In the genomic region with DNA sequence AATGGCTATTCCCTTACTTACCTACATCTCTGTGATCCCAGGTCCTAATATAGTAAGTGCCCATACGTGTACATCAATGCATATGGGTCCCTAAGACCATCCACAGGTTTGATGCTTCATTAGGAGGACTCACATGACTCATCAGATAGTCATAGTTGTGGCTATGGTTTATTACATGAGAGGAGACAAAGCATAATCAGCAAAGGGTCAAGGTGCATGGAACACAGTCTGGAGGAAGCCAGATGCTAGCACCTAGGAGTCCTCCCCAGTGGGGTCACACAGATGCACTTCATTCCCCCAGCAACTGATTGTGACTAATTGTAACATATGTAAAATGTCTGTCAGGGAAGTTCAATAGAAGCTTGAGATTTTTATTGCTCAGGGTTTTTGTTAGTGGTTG, we compare ENCODE assay signal across 16 cellular contexts. TPM values are rescaled to one million over a fixed set of nuclear protein-coding genes. Genes with fewer than 3 reads are reported as not detected.
A peak's percentile ranks its signal among the peaks of the same experiment; 100 is the strongest.
DNase-seq lines count a peak whose midpoint lies in the region; ATAC-seq and TF ChIP-seq lines count a peak whose summit lies in the region.
"Had no signal": no experiment of that assay in that cellular context is flagged by ENCODE, and none has a peak within 500 bp of the region (broad histone marks: within the 10 kb centered on the region; RNA-seq: fewer than 3 reads in every experiment).

No MANE protein-coding gene starts in this region.

- no peak overlapping the region for H3K9ac ChIP-seq in IMR-90 (ENCODE audit: low read depth, low read length)
- H3K9ac ChIP-seq in Karpas-422 (ENCODE audit: low read length) = no peak overlapping the region

- peaks cover 46% of the 10 kb centered on the region for H3K36me3 Mint-ChIP-seq in activated T-cell treated with anti-CD3 and anti-CD28 coated beads, Interleukin-2, amount 50 U/mL, for 4 hours (ENCODE audit: insufficient read depth)

- H4K91ac ChIP-seq in IMR-90 (ENCODE audit: insufficient read depth, low read depth, low read length) = no peak overlapping the region

- no peaks in the 10 kb centered on the region for H3K79me2 ChIP-seq in Karpas-422 (ENCODE audit: low read length)

- H2BK20ac ChIP-seq in IMR-90 (ENCODE audit: low read depth, low read length) = no peak overlapping the region

- no peak overlapping the region for H4K8ac ChIP-seq in IMR-90 (ENCODE audit: low read depth in 2 of 2, low read length in 2 of 2)

- H2AK9ac ChIP-seq in IMR-90 (replicated peaks; ENCODE audit: low read depth, low read length, poor library complexity) = no peak overlapping the region

- intact Hi-C loops in IMR-90 (cut with micrococcal nuclease) = no loop called here

- no peak for TF ChIP-seq RAD21 in IMR-90 (IDR thresholded peaks at IDR 0.05; ENCODE audit: low read length)

- POLR2A ChIA-PET in IMR-90 (lab: Charles Lee; ENCODE audit: unreplicated experiment) = no interaction called here

- no peak overlapping the region for H2AK5ac ChIP-seq in IMR-90 (ENCODE audit: low read depth, low read length)

- dilution Hi-C loops in IMR-90 (cut with HindIII; ENCODE audit: low sequenced_read_pairs, unreplicated experiment) = no loop called here

- no peak overlapping the region for H3K4me2 ChIP-seq in IMR-90 (ENCODE audit: low read depth, low read length)
- no peak overlapping the region for H3K4me2 ChIP-seq in Karpas-422 (ENCODE audit: low read depth, low read length, poor library complexity, severe bottlenecking)

- no TSS peak for BruUV-seq in IMR-90 (replicated peaks; lab: Mats Ljungman, UMichigan)

- H3K18ac ChIP-seq in IMR-90 (ENCODE audit: low read depth, low read length) = no peak overlapping the region

- H3K36me3 ChIP-seq in IMR-90 (ENCODE audit: control insufficient read depth, insufficient read depth, low read length) = peaks cover 16% of the 10 kb centered on the region
- H3K36me3 ChIP-seq in Karpas-422 (ENCODE audit: insufficient read depth, low read length) = peaks cover 11% of the 10 kb centered on the region

- WGBS in IMR-90 (ENCODE audit: extremely low coverage in 2 of 2, insufficient read length in 1 of 2), 2 experiments = no CpG with 5 or more reads among the region's 1 CpG

- H3K79me1 ChIP-seq in IMR-90 (ENCODE audit: low read depth in 1 of 2, low read length in 2 of 2) = peaks cover 4 to 8% of the 10 kb centered on the region in 2 experiments; a peak in 1 of 4 replicates

- H3K9me3 Mint-ChIP-seq in activated T-cell treated with anti-CD3 and anti-CD28 coated beads, Interleukin-2, amount 50 U/mL, for 4 hours = no peaks in the 10 kb centered on the region
- H3K9me3 Mint-ChIP-seq: activated T-helper 2 cell treated with anti-CD3 and anti-CD28 coated beads, Interferon-gamma antibody, Interleukin-2, Interleukin-4, amounts not matched to agents 10 μg/mL and 5 μg/mL and 100 μg/mL, durations not matched to agents 14 hours and 24 hours and 36 hours; naive thymus-derived CD8-positive, alpha-beta T cell had no signal

- no peaks in the 10 kb centered on the region for H3K9me2 ChIP-seq in Karpas-422 (replicated peaks; ENCODE audit: insufficient read depth, low read length)

- TF ChIP-seq CTCF in IMR-90 (conservative IDR thresholded peaks at IDR 0.05; ENCODE audit: low read depth, low read length) (no peak), astrocyte of the spinal cord (IDR thresholded peaks at IDR 0.05; ENCODE audit: low read depth, low read length) (no peak)

- CTCF ChIA-PET in IMR-90 (lab: Yijun Ruan, JAX) = no interaction called here

- H3K23ac ChIP-seq in IMR-90 (ENCODE audit: low read depth, low read length) = no peak overlapping the region

- no peak overlapping the region for H2AFZ ChIP-seq in IMR-90 (replicated peaks; ENCODE audit: low read length, poor library complexity)
- H2AFZ ChIP-seq in Karpas-422 (ENCODE audit: low read length) = no peak overlapping the region

- H3K4me3 Mint-ChIP-seq in activated T-cell treated with anti-CD3 and anti-CD28 coated beads, Interleukin-2, amount 50 U/mL, for 4 hours = no peak overlapping the region
- H3K4me3 Mint-ChIP-seq: naive thymus-derived CD8-positive, alpha-beta T cell had no signal

- no peaks in the 10 kb centered on the region for H3K4me1 ChIP-seq in IMR-90 (ENCODE audit: control insufficient read depth, insufficient read depth, low read length)
- peaks cover 6% of the 10 kb centered on the region for H3K4me1 ChIP-seq in Karpas-422 (ENCODE audit: low read length)

- H3K14ac ChIP-seq in IMR-90 (replicated peaks; ENCODE audit: low read depth, low read length) = no peak overlapping the region

- DNase-seq in Daoy (ENCODE audit: low read depth) = peak; percentile 58
- DNase-seq in IMR-90 = peak; percentile 74
- DNase-seq in astrocyte of the spinal cord (ENCODE audit: low read depth, low spot score) = peak; percentile 33
- DNase-seq in kidney tubule cell (ENCODE audit: low spot score) = peak; percentile 56
- DNase-seq in stimulated activated naive CD4-positive, alpha-beta T cell (lab: John Stamatoyannopoulos, UW) = no peak
- DNase-seq in Karpas-422 = no peak
- DNase-seq in activated T-cell treated with anti-CD3 and anti-CD28 coated beads, Interleukin-2, amount 50 U/mL, for 4 hours = no peak
- DNase-seq: activated CD4-positive, CD25-positive, alpha-beta regulatory T cell treated with anti-CD3 and anti-CD28 coated beads, Interleukin-2, amount 50 U/mL, for 72 hours; amniotic stem cell; cerebellar nuclear complex; naive thymus-derived CD8-positive, alpha-beta T cell; NCI-H1694 treated with DMSO at 0.1 percent for 48 hours; spleen had no signal

- ATAC-seq in IMR-90 (ENCODE audit: low read depth) (peak; percentile 37), GM18520 (IDR thresholded peaks at IDR 0.05; ENCODE audit: unreplicated experiment) (no peak)
- no peak for ATAC-seq in activated T-cell treated with anti-CD3 and anti-CD28 coated beads, Interleukin-2, amount 50 U/mL, for 4 hours
- ATAC-seq: naive thymus-derived CD8-positive, alpha-beta T cell had no signal

- no peaks in the 10 kb centered on the region for H3K27me3 ChIP-seq in IMR-90 (ENCODE audit: control insufficient read depth, insufficient read depth, low read length)
- no peaks in the 10 kb centered on the region for H3K27me3 ChIP-seq in Karpas-422 (ENCODE audit: low read length)
- H3K27me3 ChIP-seq: spleen had no signal

- H4K20me1 ChIP-seq in IMR-90 (ENCODE audit: insufficient read depth, low read length) (no peaks in the 10 kb centered on the region), Karpas-422 (ENCODE audit: insufficient read depth, low read depth, low read length) (no peaks in the 10 kb centered on the region)

- no peaks in the 10 kb centered on the region for H3K27me3 Mint-ChIP-seq in activated T-cell treated with anti-CD3 and anti-CD28 coated beads, Interleukin-2, amount 50 U/mL, for 4 hours (ENCODE audit: low read depth)
- H3K27me3 Mint-ChIP-seq: naive thymus-derived CD8-positive, alpha-beta T cell had no signal

- H3K4ac ChIP-seq in IMR-90 (ENCODE audit: low read depth, low read length) = no peak overlapping the region

- H3K4me3 ChIP-seq in IMR-90 (ENCODE audit: insufficient read depth, low read depth, low read length) = no peak overlapping the region
- no peak overlapping the region for H3K4me3 ChIP-seq in astrocyte of the spinal cord (ENCODE audit: low read depth, low read length)
- H3K4me3 ChIP-seq in Karpas-422 (ENCODE audit: low read length) = no peak overlapping the region
- H3K4me3 ChIP-seq: spleen, thoracic aorta had no signal

- no peak overlapping the region for H4K5ac ChIP-seq in IMR-90 (ENCODE audit: low read depth, low read length)

- H3K27ac ChIP-seq in IMR-90 (ENCODE audit: insufficient read depth, low read length) (no peak overlapping the region), Karpas-422 (ENCODE audit: low read length) (no peak overlapping the region)
- H3K27ac ChIP-seq: spleen, thoracic aorta had no signal

- TF ChIP-seq POLR2A in IMR-90 (IDR thresholded peaks at IDR 0.05; ENCODE audit: low read depth, low read length) = no peak

- H3K9me3 ChIP-seq in IMR-90 (ENCODE audit: control insufficient read depth, insufficient read depth, low read length) = no peaks in the 10 kb centered on the region
- H3K9me3 ChIP-seq in Karpas-422 (ENCODE audit: low read length) = no peaks in the 10 kb centered on the region
- H3K9me3 ChIP-seq: spleen, thoracic aorta had no signal

- H2BK5ac ChIP-seq in IMR-90 (ENCODE audit: low read depth, low read length, poor library complexity, severe bottlenecking) = no peak overlapping the region

- in situ Hi-C loops in IMR-90 (cut with MboI; ENCODE audit: low sequenced_read_pairs) (no loop called here), astrocyte of the spinal cord (cut with HindIII; ENCODE audit: low sequenced_read_pairs) (no loop called here)

- no peak overlapping the region for H3K56ac ChIP-seq in IMR-90 (ENCODE audit: extremely low read depth, insufficient read depth, low read length)

- H3K9me1 ChIP-seq in IMR-90 (ENCODE audit: insufficient read depth, low read length) = no peaks in the 10 kb centered on the region; the same call in 1 of the 2 replicates

- peaks cover 2% of the 10 kb centered on the region for H3K4me1 Mint-ChIP-seq in activated T-cell treated with anti-CD3 and anti-CD28 coated beads, Interleukin-2, amount 50 U/mL, for 4 hours (ENCODE audit: low read depth)

- no peak overlapping the region for H2BK120ac ChIP-seq in IMR-90 (ENCODE audit: low read depth, low read length)

- H2BK15ac ChIP-seq in IMR-90 (ENCODE audit: low read depth, low read length) = no peak overlapping the region

TF ChIP-seq in IMR-90, 13 proteins besides CTCF, POLR2A, EP300 and RAD21 (continues in another document):
- TF ChIP-seq SMC3 (IDR thresholded peaks at IDR 0.05; ENCODE audit: low read depth, low read length) = no peak
- TF ChIP-seq FOS (IDR thresholded peaks at IDR 0.05; ENCODE audit: low read depth, low read length) = no peak
- no peak for TF ChIP-seq MAFK (IDR thresholded peaks at IDR 0.05; ENCODE audit: low read depth, low read length)
- no peak for TF ChIP-seq CEBPB (IDR thresholded peaks at IDR 0.05; ENCODE audit: low read depth, low read length)

RNA-seq across cellular contexts. Expression of gene PHKB, which starts 42.8 kb away (rescaled TPM):
- total RNA-seq in Daoy (2014; rRNA removed; shearing (Covaris generic)) = 22.5 and 23.5 TPM in 2 replicates
- 58.6 and 60.0 TPM in 2 replicates for total RNA-seq in IMR-90 (2012; rRNA removed)
- polyA plus RNA-seq in IMR-90 (2012; rRNA removed) = 20.7 and 24.2 TPM in 2 replicates
- 7.6 and 10.9 TPM in 2 replicates for polyA plus RNA-seq in IMR-90 (2012; cell fraction: cytosol; rRNA removed)
- polyA plus RNA-seq in IMR-90 (2012; cell fraction: nucleus; rRNA removed; ENCODE audit: low replicate concordance) = 7.4 and 55.9 TPM in 2 replicates
- 53.7 and 87.4 TPM in 2 replicates for total RNA-seq in Karpas-422 (2014; rRNA removed; shearing (Covaris generic); ENCODE audit: low replicate concordance)
- total RNA-seq in activated T-cell treated with anti-CD3 and anti-CD28 coated beads, Interleukin-2, amount 50 U/mL, for 4 hours = 10 to 100 TPM; 12.7 to 17.2 (median 13.0) TPM

RNA-seq across cellular contexts. Expression of gene ITFG1, which starts 43.1 kb away (rescaled TPM):
- 28.8 and 34.5 TPM in 2 replicates for total RNA-seq in Daoy (2014; rRNA removed; shearing (Covaris generic))
- total RNA-seq in IMR-90 (2012; rRNA removed) = 57.5 and 60.4 TPM in 2 replicates
- polyA plus RNA-seq in IMR-90 (2012; rRNA removed) = 48.2 and 54.3 TPM in 2 replicates
- 10.5 and 11.9 TPM in 2 replicates for polyA plus RNA-seq in IMR-90 (2012; cell fraction: cytosol; rRNA removed)
- polyA plus RNA-seq in IMR-90 (2012; cell fraction: nucleus; rRNA removed; ENCODE audit: low replicate concordance) = 2.3 and 29.2 TPM in 2 replicates
- total RNA-seq in Karpas-422 (2014; rRNA removed; shearing (Covaris generic); ENCODE audit: low replicate concordance) = 68.1 and 161 TPM in 2 replicates
- total RNA-seq in activated T-cell treated with anti-CD3 and anti-CD28 coated beads, Interleukin-2, amount 50 U/mL, for 4 hours = 10 to 100 TPM; 20.1 to 24.1 (median 20.9) TPM

Comparison
In these comparisons a context has a peak if more than half of its experiments do, and no peak if none do; other contexts are left out.
1. DNase-seq: peak in Daoy (single experiment), IMR-90 (single experiment), astrocyte of the spinal cord (single experiment) and kidney tubule cell (single experiment); none in stimulated activated naive CD4-positive, alpha-beta T cell (0 of 6), Karpas-422 (single experiment) and activated T-cell treated with anti-CD3 and anti-CD28 coated beads, Interleukin-2, amount 50 U/mL, for 4 hours (single experiment).